In genomic region chr14:21026988-21027315, GRCh38 we compare ENCODE assay signal across 13 cellular contexts. TPM values are rescaled to one million over a fixed set of nuclear protein-coding genes. Genes with fewer than 3 reads are reported as not detected.
DNase-seq lines count a peak whose midpoint lies in the region; ATAC-seq and TF ChIP-seq lines count a peak whose summit lies in the region.
"Had no signal": no experiment of that assay in that cellular context is flagged by ENCODE, and none has a peak within 500 bp of the region (broad histone marks: within the 10 kb centered on the region; RNA-seq: fewer than 3 reads in every experiment).

No MANE protein-coding gene starts in this region.

- peaks cover 0 to 6% of the 10 kb centered on the region in 2 donors for H3K9me3 ChIP-seq in neuronal stem cell (replicated peaks in 1 of 2; ENCODE audit: control insufficient read depth in 2 of 2, insufficient read depth in 1 of 2, low read depth in 1 of 2, low read length in 2 of 2)
- no peaks in the 10 kb centered on the region for H3K9me3 ChIP-seq in upper lobe of right lung
- no peaks in the 10 kb centered on the region for H3K9me3 ChIP-seq in SJCRH30 (replicated peaks)

- no peak overlapping the region for H2BK120ac ChIP-seq in neuronal stem cell (ENCODE audit: low read depth, low read length)

- no peak overlapping the region for H2BK15ac ChIP-seq in neuronal stem cell (ENCODE audit: low read length)

- H3K36me3 Mint-ChIP-seq in activated naive CD8-positive, alpha-beta T cell, result no peaks in the 10 kb centered on the region
- H3K36me3 Mint-ChIP-seq in activated naive CD8-positive, alpha-beta T cell treated with anti-CD3 and anti-CD28 coated beads, Interleukin-2, amount 50 U/mL, for 24 hours (ENCODE audit: low read depth), result no peaks in the 10 kb centered on the region

- no peaks in the 10 kb centered on the region for H3K79me1 ChIP-seq in neuronal stem cell (ENCODE audit: low read depth, low read length)

- intact Hi-C loops in left cardiac atrium (cut with DNase I) (no loop called here), upper lobe of right lung (cut with DNase I) (no loop called here)

- no peak overlapping the region for H2AFZ ChIP-seq in neuronal stem cell (ENCODE audit: low read length)

- H3K4me2 ChIP-seq in neuronal stem cell (ENCODE audit: insufficient read depth, low read length, poor library complexity, severe bottlenecking), result no peak overlapping the region

- H3K9ac ChIP-seq in neuronal stem cell (ENCODE audit: low read depth, low read length, poor library complexity), result no peak overlapping the region

- no peaks in the 10 kb centered on the region for H3K27me3 Mint-ChIP-seq in activated naive CD8-positive, alpha-beta T cell
- peaks cover 8% of the 10 kb centered on the region for H3K27me3 Mint-ChIP-seq in activated naive CD8-positive, alpha-beta T cell treated with anti-CD3 and anti-CD28 coated beads, Interleukin-2, amount 50 U/mL, for 24 hours

- DNase-seq in activated naive CD8-positive, alpha-beta T cell treated with anti-CD3 and anti-CD28 coated beads, Interleukin-2, amount 50 U/mL, for 24 hours, result no peak
- DNase-seq in left cardiac atrium (peak; percentile 60), neuronal stem cell (ENCODE audit: low spot score) (no peak), upper lobe of right lung (no peak), SJCRH30 (no peak)
- no peak for DNase-seq in activated T-cell treated with anti-CD3 and anti-CD28 coated beads, Interleukin-2, amount 50 U/mL, for 1 hour
- DNase-seq: HFFc6, Kasumi-1 had no signal

- peaks cover 8 to 93% (median 36%) of the 10 kb centered on the region in 3 experiments for H3K27me3 ChIP-seq in neuronal stem cell (ENCODE audit: control insufficient read depth in 3 of 3, insufficient read depth in 3 of 3, low read depth in 1 of 3, low read length in 3 of 3)
- no peaks in the 10 kb centered on the region for H3K27me3 ChIP-seq in upper lobe of right lung
- H3K27me3 ChIP-seq in SJCRH30, result peaks cover 28% of the 10 kb centered on the region

- H3K4me1 Mint-ChIP-seq in activated naive CD8-positive, alpha-beta T cell (ENCODE audit: low read depth), result peaks cover 19% of the 10 kb centered on the region
- H3K4me1 Mint-ChIP-seq in activated naive CD8-positive, alpha-beta T cell treated with anti-CD3 and anti-CD28 coated beads, Interleukin-2, amount 50 U/mL, for 24 hours, result peaks cover 11% of the 10 kb centered on the region

- H3K4me1 ChIP-seq in neuronal stem cell (ENCODE audit: control insufficient read depth in 2 of 2, insufficient read depth in 1 of 2, low read depth in 1 of 2, low read length in 2 of 2) (peaks cover 4 to 13% of the 10 kb centered on the region in 2 donors), upper lobe of right lung (peaks cover 15% of the 10 kb centered on the region), SJCRH30 (no peaks in the 10 kb centered on the region)

- no peaks in the 10 kb centered on the region for H3K36me3 ChIP-seq in neuronal stem cell (replicated peaks in 1 of 2; ENCODE audit: control insufficient read depth in 2 of 2, insufficient read depth in 2 of 2, low read length in 2 of 2)
- H3K36me3 ChIP-seq in upper lobe of right lung, result peaks cover under 1% of the 10 kb centered on the region
- no peaks in the 10 kb centered on the region for H3K36me3 ChIP-seq in SJCRH30

- H2BK12ac ChIP-seq in neuronal stem cell (ENCODE audit: low read length), result no peak overlapping the region

- H3K4me3 Mint-ChIP-seq in activated naive CD8-positive, alpha-beta T cell, result peak overlapping the region; percentile 35
- no peak overlapping the region for H3K4me3 Mint-ChIP-seq in activated naive CD8-positive, alpha-beta T cell treated with anti-CD3 and anti-CD28 coated beads, Interleukin-2, amount 50 U/mL, for 24 hours
- H3K4me3 Mint-ChIP-seq: HFFc6 had no signal

- H3K4me3 ChIP-seq in neuronal stem cell (ENCODE audit: low read length in 2 of 2) (no peak overlapping the region), upper lobe of right lung (no peak overlapping the region), SJCRH30 (no peak overlapping the region)

- H2AK5ac ChIP-seq in neuronal stem cell (ENCODE audit: low read depth, low read length), result no peak overlapping the region

- WGBS in neuronal stem cell (ENCODE audit: extremely low coverage in 2 of 2, insufficient read length in 2 of 2, insufficient replicate concordance in 1 of 2), 2 donors, result no CpG with 5 or more reads among the region's 3 CpGs

- peak overlapping the region; percentile 52 for H3K18ac ChIP-seq in neuronal stem cell (ENCODE audit: low read length)

- H4K91ac ChIP-seq in neuronal stem cell (ENCODE audit: low read depth, low read length, poor library complexity), result no peak overlapping the region

- H3K27ac ChIP-seq in neuronal stem cell (replicated peaks; ENCODE audit: low read length) (no peak overlapping the region), upper lobe of right lung (peak overlapping the region; percentile 88), SJCRH30 (no peak overlapping the region)

- no peak for TF ChIP-seq CTCF in upper lobe of right lung (IDR thresholded peaks at IDR 0.05)

- ATAC-seq in activated naive CD8-positive, alpha-beta T cell treated with anti-CD3 and anti-CD28 coated beads, Interleukin-2, amount 50 U/mL, for 24 hours, result no peak
- ATAC-seq in left cardiac atrium (peak in 1 of 2 donors; percentile 25), upper lobe of right lung (no peak), GM21619 (IDR thresholded peaks at IDR 0.05; ENCODE audit: unreplicated experiment) (no peak)

- H3K23ac ChIP-seq in neuronal stem cell (ENCODE audit: low read depth, low read length, poor library complexity), result no peak overlapping the region

- no peaks in the 10 kb centered on the region for H3K9me3 Mint-ChIP-seq in activated naive CD8-positive, alpha-beta T cell (ENCODE audit: low read depth)
- H3K9me3 Mint-ChIP-seq in activated naive CD8-positive, alpha-beta T cell treated with anti-CD3 and anti-CD28 coated beads, Interleukin-2, amount 50 U/mL, for 24 hours, result no peaks in the 10 kb centered on the region
- H3K9me3 Mint-ChIP-seq: HFFc6 had no signal

- no peak overlapping the region for H3K14ac ChIP-seq in neuronal stem cell (ENCODE audit: low read length)

- H3K27ac Mint-ChIP-seq in activated naive CD8-positive, alpha-beta T cell, result no peak overlapping the region
- H3K27ac Mint-ChIP-seq in activated naive CD8-positive, alpha-beta T cell treated with anti-CD3 and anti-CD28 coated beads, Interleukin-2, amount 50 U/mL, for 24 hours, result no peak overlapping the region
- H3K27ac Mint-ChIP-seq: HFFc6 had no signal

- no peak overlapping the region for H3K4ac ChIP-seq in neuronal stem cell (ENCODE audit: low read length)

- no peak overlapping the region for H4K8ac ChIP-seq in neuronal stem cell (ENCODE audit: low read depth, low read length)

- H2BK5ac ChIP-seq in neuronal stem cell (ENCODE audit: low read length), result no peak overlapping the region

RNA-seq across cellular contexts. Expression of gene NDRG2, which starts 2.1 kb away (rescaled TPM):
- total RNA-seq in left cardiac atrium, result 100 to 1,000 TPM; 212 to 215 TPM
- 2.3 TPM for polyA plus RNA-seq in neuronal stem cell (2013, experiment 1 of 2)
- 2.3 TPM for polyA plus RNA-seq in neuronal stem cell (2013, experiment 2 of 2)
- total RNA-seq in upper lobe of right lung, result 127 TPM
- total RNA-seq in SJCRH30 (2014; rRNA removed; shearing (Covaris generic)), result 4.9 and 5.8 TPM in 2 replicates

RNA-seq across cellular contexts. Expression of gene TPPP2, which starts 3.1 kb away (rescaled TPM):
- total RNA-seq in left cardiac atrium (1 to 10 TPM in 1 of 2 donors, under 1 TPM in 1; 0.44 to 1.6 TPM), upper lobe of right lung (not detected)
- not detected for polyA plus RNA-seq in neuronal stem cell (2013, experiment 1 of 2)
- not detected for polyA plus RNA-seq in neuronal stem cell (2013, experiment 2 of 2)
- total RNA-seq in SJCRH30 (2014; rRNA removed; shearing (Covaris generic)), result not detected in 2 replicates
- total RNA-seq: A172; activated CD8-positive, alpha-beta memory T cell treated with anti-CD3 and anti-CD28 coated beads for 36 hours; HFFc6; T-helper 2 cell treated with Interferon-gamma antibody and Interleukin-4, amounts not matched to agents 100 ng/mL and 5 ng/mL, for 36 hours had no signal

RNA-seq across cellular contexts. Expression of gene RNASE13, which starts 7.7 kb away (rescaled TPM):
- total RNA-seq in left cardiac atrium, result not detected
- 0.01 TPM for polyA plus RNA-seq in neuronal stem cell (2013, experiment 1 of 2)
- not detected for polyA plus RNA-seq in neuronal stem cell (2013, experiment 2 of 2)
- total RNA-seq in upper lobe of right lung, result not detected
- total RNA-seq in SJCRH30 (2014; rRNA removed; shearing (Covaris generic)), result not detected in 2 replicates
- total RNA-seq: A172; activated CD8-positive, alpha-beta memory T cell treated with anti-CD3 and anti-CD28 coated beads for 36 hours; HFFc6; T-helper 2 cell treated with Interferon-gamma antibody and Interleukin-4, amounts not matched to agents 100 ng/mL and 5 ng/mL, for 36 hours had no signal

RNA-seq across cellular contexts. Expression of gene RNASE7, which starts 15.2 kb away (rescaled TPM):
- not detected for total RNA-seq in left cardiac atrium
- polyA plus RNA-seq in neuronal stem cell (2013, experiment 1 of 2), result not detected
- polyA plus RNA-seq in neuronal stem cell (2013, experiment 2 of 2), result not detected
- total RNA-seq in upper lobe of right lung, result not detected
- total RNA-seq in SJCRH30 (2014; rRNA removed; shearing (Covaris generic)), result not detected in 2 replicates
- total RNA-seq: A172; activated CD8-positive, alpha-beta memory T cell treated with anti-CD3 and anti-CD28 coated beads for 36 hours; HFFc6; T-helper 2 cell treated with Interferon-gamma antibody and Interleukin-4, amounts not matched to agents 100 ng/mL and 5 ng/mL, for 36 hours had no signal

RNA-seq across cellular contexts. Expression of gene SLC39A2, which starts 27.9 kb away (rescaled TPM):
- total RNA-seq in left cardiac atrium (not detected), upper lobe of right lung (not detected)
- 0.14 TPM for polyA plus RNA-seq in neuronal stem cell (2013, experiment 1 of 2)
- 0.08 TPM for polyA plus RNA-seq in neuronal stem cell (2013, experiment 2 of 2)
- total RNA-seq in SJCRH30 (2014; rRNA removed; shearing (Covaris generic)), result 0.06 TPM in 1 of 2 replicates, not detected in the other
- total RNA-seq: A172 had no signal

Comparison
In these comparisons a context has a peak if more than half of its experiments do, and no peak if none do; other contexts are left out.
1. RNA of gene NDRG2, which starts 2.1 kb away (total RNA-seq): 212 to 215 TPM in left cardiac atrium and 127 TPM in upper lobe of right lung (single experiment); 4.9 to 5.8 TPM in SJCRH30; every median in the first group is over 10 times any median in the second.